Comparison of ENCODE assay signal across 24 cellular contexts in the genomic region with DNA sequence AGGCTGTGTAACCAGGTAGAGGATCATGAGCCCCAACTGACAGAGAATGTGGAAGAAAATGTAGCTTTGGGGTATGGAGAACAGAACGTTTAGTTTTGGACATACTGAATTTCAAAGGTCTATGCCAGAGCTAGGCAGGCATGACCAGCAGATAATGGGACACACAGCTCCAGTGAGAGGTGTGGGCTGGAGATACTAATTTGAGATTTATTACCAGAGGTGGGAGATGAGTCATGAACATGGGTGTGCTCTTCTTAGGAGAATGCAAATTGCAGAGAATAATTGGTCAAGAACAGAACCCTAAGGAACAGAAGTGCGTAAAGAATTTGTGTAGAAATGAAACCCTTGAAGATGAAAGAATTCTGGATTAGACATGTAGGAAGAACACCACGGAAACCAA.
A peak's percentile ranks its signal among the peaks of the same experiment; 100 is the strongest.
DNase-seq lines count a peak whose midpoint lies in the region; ATAC-seq, FAIRE-seq and TF ChIP-seq lines count a peak whose summit lies in the region.
"Had no signal": no experiment of that assay in that cellular context is flagged by ENCODE, and none has a peak within 500 bp of the region (broad histone marks: within the 10 kb centered on the region; RNA-seq: fewer than 3 reads in every experiment).

No MANE protein-coding gene starts in this region.

- H3K36me3 ChIP-seq in GM23248 (ENCODE audit: low read depth) (no peaks in the 10 kb centered on the region), bronchial epithelial cell (ENCODE audit: control insufficient read depth, insufficient read depth, low read length) (no peaks in the 10 kb centered on the region)
- H3K36me3 ChIP-seq: SJCRH30 had no signal

- H3K27ac Mint-ChIP-seq in effector memory CD8-positive, alpha-beta T cell: no peak overlapping the region

- H4K20me1 ChIP-seq in GM23248 (ENCODE audit: insufficient read depth): no peaks in the 10 kb centered on the region

- peak overlapping the region; percentile 3 for H3K4me2 ChIP-seq in GM23248 (ENCODE audit: unreplicated experiment)

- no peak for FAIRE-seq in bronchial epithelial cell (lab: Jason Lieb, UNC)
- FAIRE-seq: GM18507, RCC 7860 had no signal

- H3K36me3 Mint-ChIP-seq in effector memory CD8-positive, alpha-beta T cell (ENCODE audit: insufficient read depth): no peaks in the 10 kb centered on the region

- no peak overlapping the region for H2AFZ ChIP-seq in GM23248

- no peak overlapping the region for H3K9ac ChIP-seq in GM23248

- no peak for TF ChIP-seq CTCF in bronchial epithelial cell (IDR thresholded peaks at IDR 0.05; ENCODE audit: insufficient read depth, low read length, severe bottlenecking)

- no peaks in the 10 kb centered on the region for H3K9me3 ChIP-seq in GM23248 (ENCODE audit: low read depth)
- H3K9me3 ChIP-seq: SJCRH30 had no signal

- peaks cover 0 to 3% of the 10 kb centered on the region in 2 donors for H3K9me3 Mint-ChIP-seq in effector memory CD8-positive, alpha-beta T cell

- WGBS in GM23248 (ENCODE audit: low coverage in 1 of 2, low lambda C conversion rate in 2 of 2, missing lambda C conversion rate in 2 of 2), 2 experiments: 71 to 77% methylated on average over 3 of the region's 3 CpGs

- peaks cover 19% of the 10 kb centered on the region for H3K4me1 ChIP-seq in GM23248 (ENCODE audit: insufficient read depth)
- H3K4me1 ChIP-seq: SJCRH30 had no signal

- H3K27me3 ChIP-seq in GM23248 (replicated peaks; ENCODE audit: insufficient read depth): no peaks in the 10 kb centered on the region
- no peaks in the 10 kb centered on the region for H3K27me3 ChIP-seq in bronchial epithelial cell (ENCODE audit: control insufficient read depth, insufficient read depth, low read length)
- H3K27me3 ChIP-seq: SJCRH30 had no signal

- H3K27ac ChIP-seq in GM23248: no peak overlapping the region
- H3K27ac ChIP-seq: SJCRH30 had no signal

- H3K27me3 Mint-ChIP-seq in effector memory CD8-positive, alpha-beta T cell: no peaks in the 10 kb centered on the region

- peaks cover 8% of the 10 kb centered on the region; the same call in 1 of the 2 replicates for H3F3A ChIP-seq in GM23248 (ENCODE audit: insufficient read depth)

- H3K4me3 ChIP-seq in GM23248: no peak overlapping the region
- H3K4me3 ChIP-seq in bronchial epithelial cell (ENCODE audit: low read depth, low read length): no peak overlapping the region
- H3K4me3 ChIP-seq: SJCRH30 had no signal

- H3K4me1 Mint-ChIP-seq in effector memory CD8-positive, alpha-beta T cell (ENCODE audit: low read depth in 2 of 2): no peaks in the 10 kb centered on the region

- H3K9me2 ChIP-seq in GM23248 (ENCODE audit: insufficient read depth): no peaks in the 10 kb centered on the region

- ATAC-seq in effector memory CD8-positive, alpha-beta T cell (replicated peaks): no peak
- ATAC-seq: Right ventricle myocardium inferior, SK-N-SH treated with all-trans-retinoic acid at 6 μM for 48 hours had no signal

- no peak overlapping the region for H3K4me3 Mint-ChIP-seq in effector memory CD8-positive, alpha-beta T cell

- DNase-seq in GM23248 (peak; percentile 23), bronchial epithelial cell (ENCODE audit: low read depth) (peak; percentile 45), kidney tubule cell (ENCODE audit: low spot score) (peak; percentile 15), renal cortical epithelial cell (ENCODE audit: low read depth) (peak; percentile 9), HUDEP-2 (lab: John Stamatoyannopoulos, UW; ENCODE audit: unreplicated experiment in 76 of 76) (no peak)
- DNase-seq in effector memory CD8-positive, alpha-beta T cell: no peak
- no peak for DNase-seq in activated CD4-positive, alpha-beta T cell treated with anti-CD3 and anti-CD28 coated beads, Interleukin-2, amount 50 U/mL, for 48 hours
- DNase-seq: H7, KBM-7, MM.1S, NCI-H1048, NCI-H1417, NCI-H1694, NCI-H2081, NCI-H2171, NCI-H226, NCI-H510A, NCI-H69, OCI-M1, SJCRH30 had no signal

- in situ Hi-C loops in GM23248 (cut with MboI): no loop called here

- H3K79me2 ChIP-seq in GM23248 (ENCODE audit: insufficient read depth): no peaks in the 10 kb centered on the region

Comparison
In these comparisons a context has a peak if more than half of its experiments do, and no peak if none do; other contexts are left out.
1. DNase-seq: peak in GM23248 (single experiment), bronchial epithelial cell (single experiment), kidney tubule cell (single experiment) and renal cortical epithelial cell (single experiment); none in effector memory CD8-positive, alpha-beta T cell (0 of 3), activated CD4-positive, alpha-beta T cell treated with anti-CD3 and anti-CD28 coated beads, Interleukin-2, amount 50 U/mL, for 48 hours (0 of 2) and HUDEP-2 (0 of 76).